In the genomic region with DNA sequence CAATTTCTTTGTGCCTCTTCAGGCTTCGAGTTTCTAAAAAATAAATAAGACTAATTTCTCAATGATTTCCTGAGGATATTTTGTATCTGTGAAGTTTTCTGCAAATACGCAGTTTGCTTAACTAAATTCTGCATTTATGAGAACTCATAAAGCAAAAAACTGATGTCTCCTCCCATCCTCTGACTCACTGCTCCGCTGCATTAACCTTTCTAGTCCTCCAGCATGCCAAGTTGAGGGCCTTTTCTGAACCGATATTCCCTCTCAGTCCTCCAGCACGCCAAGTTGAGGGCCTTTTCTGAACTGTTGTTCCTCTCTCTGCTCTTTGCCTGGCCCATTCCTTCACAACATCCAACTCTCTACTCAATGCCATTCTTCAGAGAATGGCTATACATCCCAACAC, we compare ENCODE assay signal across 20 cellular contexts. TPM values are rescaled to one million over a fixed set of nuclear protein-coding genes. Genes with fewer than 3 reads are reported as not detected.
DNase-seq lines count a peak whose midpoint lies in the region; ATAC-seq and TF ChIP-seq lines count a peak whose summit lies in the region.
"Had no signal": no experiment of that assay in that cellular context is flagged by ENCODE, and none has a peak within 500 bp of the region (broad histone marks: within the 10 kb centered on the region; RNA-seq: fewer than 3 reads in every experiment).

No MANE protein-coding gene starts in this region.

- H3K27me3 Mint-ChIP-seq in IgD-negative memory B cell, result no peaks in the 10 kb centered on the region
- peaks cover 2% of the 10 kb centered on the region for H3K27me3 Mint-ChIP-seq in nephron progenitor cell (ENCODE audit: low read depth, poor library complexity)
- H3K27me3 Mint-ChIP-seq in activated T-helper 1 cell treated with anti-CD3 and anti-CD28 coated beads, Interleukin-12 subunit alpha, Interleukin-12 subunit beta, Interleukin-2, Interleukin-4 antibody, amounts not matched to agents 30 ng/mL and 10 ng/mL and 1 ng/mL, durations not matched to agents 14 hours and 24 hours and 36 hours (ENCODE audit: insufficient read depth), result no peaks in the 10 kb centered on the region
- no peaks in the 10 kb centered on the region for H3K27me3 Mint-ChIP-seq in endodermal cell (ENCODE audit: insufficient read depth)
- H3K27me3 Mint-ChIP-seq: activated B cell treated with CpG ODN at 0.5 μM for 24 hours; CD4-positive, CD25-positive, alpha-beta regulatory T cell; memory B cell had no signal

- ATAC-seq in HG03457 (IDR thresholded peaks at IDR 0.05; ENCODE audit: unreplicated experiment), result no peak

- peaks cover 0 to 2% (median 0%) of the 10 kb centered on the region in 3 donors for H3K9me3 Mint-ChIP-seq in IgD-negative memory B cell
- H3K9me3 Mint-ChIP-seq in nephron progenitor cell, result no peaks in the 10 kb centered on the region
- H3K9me3 Mint-ChIP-seq in activated T-helper 1 cell treated with anti-CD3 and anti-CD28 coated beads, Interleukin-12 subunit alpha, Interleukin-12 subunit beta, Interleukin-2, Interleukin-4 antibody, amounts not matched to agents 30 ng/mL and 10 ng/mL and 1 ng/mL, durations not matched to agents 14 hours and 24 hours and 36 hours, result no peaks in the 10 kb centered on the region
- H3K9me3 Mint-ChIP-seq in endodermal cell, result no peaks in the 10 kb centered on the region
- H3K9me3 Mint-ChIP-seq: activated B cell treated with CpG ODN at 0.5 μM for 24 hours; activated naive CD4-positive, alpha-beta T cell treated with anti-CD3 and anti-CD28 coated beads for 36 hours; CD4-positive, CD25-positive, alpha-beta regulatory T cell; memory B cell had no signal

- TF ChIP-seq CTCF in choroid plexus epithelial cell (conservative IDR thresholded peaks at IDR 0.05; ENCODE audit: low read depth, low read length), result no peak
- TF ChIP-seq CTCF in nephron progenitor cell (IDR thresholded peaks at IDR 0.05), result no peak
- TF ChIP-seq CTCF in endodermal cell (conservative IDR thresholded peaks at IDR 0.05), result no peak

- H3K36me3 Mint-ChIP-seq in IgD-negative memory B cell (peaks cover 7% of the 10 kb centered on the region), nephron progenitor cell (ENCODE audit: low read depth) (peaks cover 5% of the 10 kb centered on the region), endodermal cell (ENCODE audit: low read depth) (no peaks in the 10 kb centered on the region)
- H3K36me3 Mint-ChIP-seq in activated T-helper 1 cell treated with anti-CD3 and anti-CD28 coated beads, Interleukin-12 subunit alpha, Interleukin-12 subunit beta, Interleukin-2, Interleukin-4 antibody, amounts not matched to agents 30 ng/mL and 10 ng/mL and 1 ng/mL, durations not matched to agents 14 hours and 24 hours and 36 hours (ENCODE audit: low read depth), result peaks cover 4% of the 10 kb centered on the region
- H3K36me3 Mint-ChIP-seq: CD4-positive, CD25-positive, alpha-beta regulatory T cell had no signal

- 97 to 100% methylated on average over 4 to 5 of the region's 5 CpGs for WGBS in endodermal cell (ENCODE audit: insufficient coverage in 1 of 2, insufficient read length in 1 of 2), 2 experiments

- H3K9me3 ChIP-seq in endodermal cell (ENCODE audit: control insufficient read depth, low read length), result no peaks in the 10 kb centered on the region

- H3K4me1 ChIP-seq in endodermal cell (ENCODE audit: control insufficient read depth, insufficient read depth, low read length), result peaks cover 4% of the 10 kb centered on the region

- no peaks in the 10 kb centered on the region for H3K27me3 ChIP-seq in endodermal cell (ENCODE audit: control insufficient read depth, insufficient read depth, low read length, poor library complexity, severe bottlenecking)
- H3K27me3 ChIP-seq: cardiac muscle cell had no signal

- H3K9ac ChIP-seq in endodermal cell (ENCODE audit: extremely low read depth, low read length, poor library complexity, severe bottlenecking), result no peak overlapping the region

- H3K4me1 Mint-ChIP-seq in IgD-negative memory B cell (peaks cover 28 to 44% (median 31%) of the 10 kb centered on the region in 3 donors), nephron progenitor cell (peaks cover 44% of the 10 kb centered on the region), endodermal cell (peaks cover 17% of the 10 kb centered on the region)
- peaks cover 46% of the 10 kb centered on the region for H3K4me1 Mint-ChIP-seq in activated T-helper 1 cell treated with anti-CD3 and anti-CD28 coated beads, Interleukin-12 subunit alpha, Interleukin-12 subunit beta, Interleukin-2, Interleukin-4 antibody, amounts not matched to agents 30 ng/mL and 10 ng/mL and 1 ng/mL, durations not matched to agents 14 hours and 24 hours and 36 hours (ENCODE audit: low read depth)

- peak overlapping the region in 2 of 4 donors; percentile 86 to 99 for H3K4me3 Mint-ChIP-seq in IgD-negative memory B cell
- peak overlapping the region; percentile 39 for H3K4me3 Mint-ChIP-seq in nephron progenitor cell
- no peak overlapping the region for H3K4me3 Mint-ChIP-seq in activated T-helper 1 cell treated with anti-CD3 and anti-CD28 coated beads, Interleukin-12 subunit alpha, Interleukin-12 subunit beta, Interleukin-2, Interleukin-4 antibody, amounts not matched to agents 30 ng/mL and 10 ng/mL and 1 ng/mL, durations not matched to agents 14 hours and 24 hours and 36 hours
- no peak overlapping the region for H3K4me3 Mint-ChIP-seq in endodermal cell
- H3K4me3 Mint-ChIP-seq: activated B cell treated with CpG ODN at 0.5 μM for 24 hours; activated naive CD4-positive, alpha-beta T cell treated with anti-CD3 and anti-CD28 coated beads for 36 hours; memory B cell had no signal

- H3K27ac Mint-ChIP-seq in IgD-negative memory B cell (peak overlapping the region in 2 of 3 donors; percentile 2 to 33), nephron progenitor cell (no peak overlapping the region), endodermal cell (no peak overlapping the region)
- H3K27ac Mint-ChIP-seq in activated T-helper 1 cell treated with anti-CD3 and anti-CD28 coated beads, Interleukin-12 subunit alpha, Interleukin-12 subunit beta, Interleukin-2, Interleukin-4 antibody, amounts not matched to agents 30 ng/mL and 10 ng/mL and 1 ng/mL, durations not matched to agents 14 hours and 24 hours and 36 hours, result no peak overlapping the region
- H3K27ac Mint-ChIP-seq: activated B cell treated with CpG ODN at 0.5 μM for 24 hours; activated naive CD4-positive, alpha-beta T cell treated with anti-CD3 and anti-CD28 coated beads for 36 hours; CD4-positive, CD25-positive, alpha-beta regulatory T cell; memory B cell had no signal

- intact Hi-C loops in activated T-helper 1 cell treated with anti-CD3 and anti-CD28 coated beads, Interleukin-12 subunit alpha, Interleukin-12 subunit beta, Interleukin-2, Interleukin-4 antibody, amounts not matched to agents 30 ng/mL and 10 ng/mL and 1 ng/mL, durations not matched to agents 14 hours and 24 hours and 36 hours (cut with micrococcal nuclease), result loop anchor here (10.0 kb wide), 1 partner anchor 382 kb away; the partner anchor contains the start of gene DDX11

- no peaks in the 10 kb centered on the region for H3K36me3 ChIP-seq in endodermal cell (ENCODE audit: control insufficient read depth, insufficient read depth, low read length)
- H3K36me3 ChIP-seq: cardiac muscle cell had no signal

- DNase-seq in COLO668 (lab: John Stamatoyannopoulos, UW; ENCODE audit: unreplicated experiment), result peak; percentile 1
- DNase-seq in choroid plexus epithelial cell (ENCODE audit: low read depth), result peak; percentile 31
- no peak for DNase-seq in nephron progenitor cell
- DNase-seq in OCI-M1 (lab: John Stamatoyannopoulos, UW), result no peak
- DNase-seq in activated T-helper 1 cell treated with anti-CD3 and anti-CD28 coated beads, Interleukin-12 subunit alpha, Interleukin-12 subunit beta, Interleukin-2, Interleukin-4 antibody, amounts not matched to agents 30 ng/mL and 10 ng/mL and 1 ng/mL, durations not matched to agents 14 hours and 24 hours and 36 hours (ENCODE audit: low spot score), result no peak
- no peak for DNase-seq in endodermal cell
- DNase-seq: activated B cell treated with CpG ODN at 0.5 μM for 24 hours; activated naive CD4-positive, alpha-beta T cell treated with anti-CD3 and anti-CD28 coated beads for 36 hours; CD4-positive, CD25-positive, alpha-beta regulatory T cell; effector memory CD4-positive, alpha-beta T cell; Kasumi-1; NCI-H1694; occipital lobe; PC-9; stimulated activated naive CD4-positive, alpha-beta T cell treated with Interleukin-2 at 50 U/mL for 16 hours had no signal

- H3K4me3 ChIP-seq in choroid plexus epithelial cell (ENCODE audit: low read depth, low read length) (no peak overlapping the region), endodermal cell (ENCODE audit: low read length) (no peak overlapping the region)
- H3K4me3 ChIP-seq: cardiac muscle cell, PC-9, smooth muscle cell had no signal

- H3K27ac ChIP-seq in endodermal cell (ENCODE audit: low read depth, low read length), result no peak overlapping the region
- H3K27ac ChIP-seq: cardiac muscle cell, PC-9 had no signal

RNA-seq across cellular contexts. Expression of gene IPO8, which starts 3.2 kb away (rescaled TPM):
- polyA plus RNA-seq in IgD-negative memory B cell, result 11.3 TPM
- total RNA-seq in activated T-helper 1 cell treated with anti-CD3 and anti-CD28 coated beads, Interleukin-12 subunit alpha, Interleukin-12 subunit beta, Interleukin-2, Interleukin-4 antibody, amounts not matched to agents 30 ng/mL and 10 ng/mL and 1 ng/mL, durations not matched to agents 14 hours and 24 hours and 36 hours, result 41.8 and 50.5 TPM in 2 replicates
- 10 to 100 TPM; 39.4 to 80.0 TPM for total RNA-seq in endodermal cell
- polyA plus RNA-seq in endodermal cell (2013, experiment 1 of 2), result 28.8 TPM
- polyA plus RNA-seq in endodermal cell (2013, experiment 2 of 2), result 28.2 TPM

Comparison
In these comparisons a context has a peak if more than half of its experiments do, and no peak if none do; other contexts are left out.
1. DNase-seq: peak in COLO668 (single experiment) and choroid plexus epithelial cell (single experiment); none in nephron progenitor cell (single experiment), OCI-M1 (single experiment), activated T-helper 1 cell treated with anti-CD3 and anti-CD28 coated beads, Interleukin-12 subunit alpha, Interleukin-12 subunit beta, Interleukin-2, Interleukin-4 antibody, amounts not matched to agents 30 ng/mL and 10 ng/mL and 1 ng/mL, durations not matched to agents 14 hours and 24 hours and 36 hours (single experiment) and endodermal cell (single experiment).
2. H3K27ac Mint-ChIP-seq: peak in IgD-negative memory B cell (2 of 3); none in nephron progenitor cell (single experiment), activated T-helper 1 cell treated with anti-CD3 and anti-CD28 coated beads, Interleukin-12 subunit alpha, Interleukin-12 subunit beta, Interleukin-2, Interleukin-4 antibody, amounts not matched to agents 30 ng/mL and 10 ng/mL and 1 ng/mL, durations not matched to agents 14 hours and 24 hours and 36 hours (single experiment) and endodermal cell (single experiment).